In genomic region chr6:116975600-116975999, GRCh38 we compare ENCODE assay signal across 18 cellular contexts.
DNase-seq lines count a peak whose midpoint lies in the region; ATAC-seq and TF ChIP-seq lines count a peak whose summit lies in the region.
"Had no signal": no experiment of that assay in that cellular context is flagged by ENCODE, and none has a peak within 500 bp of the region (broad histone marks: within the 10 kb centered on the region; RNA-seq: fewer than 3 reads in every experiment).

No MANE protein-coding gene starts in this region.

- intact Hi-C loops in activated CD4-positive, alpha-beta T cell treated with anti-CD3 and anti-CD28 coated beads, Interleukin-2, amount 10 ng/mL, durations not matched to agents 24 days and 14 days (cut with micrococcal nuclease): loop anchor here (10.0 kb wide), 2 partner anchors 209 to 339 kb away; no protein-coding TSS in a partner anchor

- ATAC-seq in RWPE2 (ENCODE audit: low read depth): peak; percentile 77

- TF ChIP-seq CTCF in RWPE2 (IDR thresholded peaks at IDR 0.05; ENCODE audit: poor library complexity, severe bottlenecking): no peak

- H3K4me1 Mint-ChIP-seq in activated CD4-positive, alpha-beta T cell treated with anti-CD3 and anti-CD28 coated beads, Interleukin-2, amount 10 ng/mL, durations not matched to agents 24 days and 14 days: no peaks in the 10 kb centered on the region
- H3K4me1 Mint-ChIP-seq: activated naive CD4-positive, alpha-beta T cell treated with anti-CD3 and anti-CD28 coated beads, Interleukin-2, amount 10 ng/mL, durations not matched to agents 7 days and 5 days; brain; naive B cell had no signal

- H3K9me3 Mint-ChIP-seq in activated CD4-positive, alpha-beta T cell treated with anti-CD3 and anti-CD28 coated beads, Interleukin-2, amount 10 ng/mL, durations not matched to agents 24 days and 14 days: no peaks in the 10 kb centered on the region
- H3K9me3 Mint-ChIP-seq: activated naive CD4-positive, alpha-beta T cell treated with anti-CD3 and anti-CD28 coated beads, Interleukin-2, amount 10 ng/mL, durations not matched to agents 7 days and 5 days; brain; naive B cell; T-helper 1 cell treated with Interleukin-12 subunit alpha and Interleukin-12 subunit beta and Interleukin-4 antibody, amounts not matched to agents 30 μg/mL and 1 μg/mL, for 36 hours had no signal

- H3K4me3 Mint-ChIP-seq in activated CD4-positive, alpha-beta T cell treated with anti-CD3 and anti-CD28 coated beads, Interleukin-2, amount 10 ng/mL, durations not matched to agents 24 days and 14 days: no peak overlapping the region
- H3K4me3 Mint-ChIP-seq: activated naive CD4-positive, alpha-beta T cell treated with anti-CD3 and anti-CD28 coated beads, Interleukin-2, amount 10 ng/mL, durations not matched to agents 7 days and 5 days; brain; naive B cell; T-helper 1 cell treated with Interleukin-12 subunit alpha and Interleukin-12 subunit beta and Interleukin-4 antibody, amounts not matched to agents 30 μg/mL and 1 μg/mL, for 36 hours had no signal

- H3K27ac ChIP-seq in RWPE2 (ENCODE audit: poor library complexity, severe bottlenecking): no peak overlapping the region
- H3K27ac ChIP-seq: dorsolateral prefrontal cortex, KMS-11, prostate gland had no signal

- H3K27me3 Mint-ChIP-seq in activated CD4-positive, alpha-beta T cell treated with anti-CD3 and anti-CD28 coated beads, Interleukin-2, amount 10 ng/mL, durations not matched to agents 24 days and 14 days: peaks cover 2% of the 10 kb centered on the region
- H3K27me3 Mint-ChIP-seq: activated naive CD4-positive, alpha-beta T cell treated with anti-CD3 and anti-CD28 coated beads, Interleukin-2, amount 10 ng/mL, durations not matched to agents 7 days and 5 days had no signal

- no peaks in the 10 kb centered on the region for H3K4me1 ChIP-seq in RWPE2 (ENCODE audit: insufficient read depth, poor library complexity, severe bottlenecking)
- H3K4me1 ChIP-seq: prostate gland had no signal

- H3K27ac Mint-ChIP-seq in activated CD4-positive, alpha-beta T cell treated with anti-CD3 and anti-CD28 coated beads, Interleukin-2, amount 10 ng/mL, durations not matched to agents 24 days and 14 days: no peak overlapping the region
- H3K27ac Mint-ChIP-seq: activated naive CD4-positive, alpha-beta T cell treated with anti-CD3 and anti-CD28 coated beads, Interleukin-2, amount 10 ng/mL, durations not matched to agents 7 days and 5 days; brain; naive B cell; T-helper 1 cell treated with Interleukin-12 subunit alpha and Interleukin-12 subunit beta and Interleukin-4 antibody, amounts not matched to agents 30 μg/mL and 1 μg/mL, for 36 hours had no signal

- DNase-seq in ELR (ENCODE audit: low read depth) (peak; percentile 54), HT1080 (ENCODE audit: low read depth) (peak; percentile 75), RWPE2 (ENCODE audit: low spot score) (no peak), lung microvascular endothelial cell (ENCODE audit: low read depth in 2 of 2) (peak; percentile 1 to 21), globus pallidus (ENCODE audit: low spot score) (no peak), NCI-H2227 (lab: John Stamatoyannopoulos, UW; ENCODE audit: unreplicated experiment) (no peak)
- DNase-seq in activated CD4-positive, alpha-beta T cell treated with anti-CD3 and anti-CD28 coated beads, Interleukin-2, amount 10 ng/mL, durations not matched to agents 24 days and 14 days: no peak
- DNase-seq in stimulated activated CD4-positive, alpha-beta T cell treated with anti-CD3 and anti-CD28 coated beads, Interleukin-2, amount 100 ng/mL, for 24 hours: no peak
- DNase-seq: activated CD4-positive, CD25-positive, alpha-beta regulatory T cell treated with anti-CD3 and anti-CD28 coated beads, Interleukin-2, amount 50 U/mL, for 72 hours; activated naive CD4-positive, alpha-beta T cell treated with anti-CD3 and anti-CD28 coated beads, Interleukin-2, amount 10 ng/mL, durations not matched to agents 7 days and 5 days; dorsolateral prefrontal cortex; naive B cell; NCI-H1694; NCI-H524 treated with DMSO at 0.1 percent for 48 hours had no signal

- H3K27me3 ChIP-seq in RWPE2 (ENCODE audit: insufficient read depth, poor library complexity, severe bottlenecking): peaks cover 8% of the 10 kb centered on the region

- H3K36me3 Mint-ChIP-seq in activated CD4-positive, alpha-beta T cell treated with anti-CD3 and anti-CD28 coated beads, Interleukin-2, amount 10 ng/mL, durations not matched to agents 24 days and 14 days (ENCODE audit: low read depth): no peaks in the 10 kb centered on the region
- H3K36me3 Mint-ChIP-seq: activated naive CD4-positive, alpha-beta T cell treated with anti-CD3 and anti-CD28 coated beads, Interleukin-2, amount 10 ng/mL, durations not matched to agents 7 days and 5 days; brain; naive B cell had no signal

- H3K9me3 ChIP-seq in RWPE2 (ENCODE audit: severe bottlenecking): no peaks in the 10 kb centered on the region
- H3K9me3 ChIP-seq: prostate gland had no signal

- no peaks in the 10 kb centered on the region for H3K36me3 ChIP-seq in RWPE2 (ENCODE audit: low read depth)
- H3K36me3 ChIP-seq: prostate gland had no signal

- H3K4me3 ChIP-seq in RWPE2 (ENCODE audit: severe bottlenecking): no peak overlapping the region
- H3K4me3 ChIP-seq: dorsolateral prefrontal cortex, prostate gland had no signal

Comparison
In these comparisons a context has a peak if more than half of its experiments do, and no peak if none do; other contexts are left out.
1. DNase-seq: peak in ELR (single experiment), HT1080 (single experiment) and lung microvascular endothelial cell (2 of 2); none in RWPE2 (single experiment), activated CD4-positive, alpha-beta T cell treated with anti-CD3 and anti-CD28 coated beads, Interleukin-2, amount 10 ng/mL, durations not matched to agents 24 days and 14 days (single experiment), stimulated activated CD4-positive, alpha-beta T cell treated with anti-CD3 and anti-CD28 coated beads, Interleukin-2, amount 100 ng/mL, for 24 hours (0 of 2), globus pallidus (single experiment) and NCI-H2227 (single experiment).